In the genomic region with DNA sequence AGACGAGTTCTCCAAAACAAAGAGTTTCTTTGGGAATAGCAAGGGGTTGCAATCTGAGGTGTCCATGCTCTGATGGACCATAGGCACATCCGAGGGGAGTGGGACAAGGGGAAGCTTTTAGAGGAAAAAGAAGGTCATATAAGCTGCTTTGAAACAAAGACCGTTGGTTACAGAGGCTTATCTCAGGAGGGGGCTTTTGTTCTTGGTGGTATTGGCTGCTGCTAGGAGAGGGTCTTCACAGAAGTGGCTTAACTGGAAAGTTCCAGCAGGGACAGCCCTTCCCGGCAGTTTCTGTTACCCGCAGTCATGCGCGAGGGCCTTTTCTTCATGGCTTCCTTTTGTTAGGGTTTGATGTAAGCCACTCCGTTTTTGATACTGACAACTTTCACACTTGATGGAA, we compare ENCODE assay signal across 2 cellular contexts.
A peak's percentile ranks its signal among the peaks of the same experiment; 100 is the strongest.
TF ChIP-seq lines count a peak whose summit lies in the region.

No MANE protein-coding gene starts in this region.

TF ChIP-seq in GM23338, 12 proteins besides CTCF, POLR2A, EP300 and RAD21:
- no peak for TF ChIP-seq ZNF331 (CRISPR knock-in tag; IDR thresholded peaks at IDR 0.05; ENCODE audit: low read depth)
- TF ChIP-seq, protein P1, sequence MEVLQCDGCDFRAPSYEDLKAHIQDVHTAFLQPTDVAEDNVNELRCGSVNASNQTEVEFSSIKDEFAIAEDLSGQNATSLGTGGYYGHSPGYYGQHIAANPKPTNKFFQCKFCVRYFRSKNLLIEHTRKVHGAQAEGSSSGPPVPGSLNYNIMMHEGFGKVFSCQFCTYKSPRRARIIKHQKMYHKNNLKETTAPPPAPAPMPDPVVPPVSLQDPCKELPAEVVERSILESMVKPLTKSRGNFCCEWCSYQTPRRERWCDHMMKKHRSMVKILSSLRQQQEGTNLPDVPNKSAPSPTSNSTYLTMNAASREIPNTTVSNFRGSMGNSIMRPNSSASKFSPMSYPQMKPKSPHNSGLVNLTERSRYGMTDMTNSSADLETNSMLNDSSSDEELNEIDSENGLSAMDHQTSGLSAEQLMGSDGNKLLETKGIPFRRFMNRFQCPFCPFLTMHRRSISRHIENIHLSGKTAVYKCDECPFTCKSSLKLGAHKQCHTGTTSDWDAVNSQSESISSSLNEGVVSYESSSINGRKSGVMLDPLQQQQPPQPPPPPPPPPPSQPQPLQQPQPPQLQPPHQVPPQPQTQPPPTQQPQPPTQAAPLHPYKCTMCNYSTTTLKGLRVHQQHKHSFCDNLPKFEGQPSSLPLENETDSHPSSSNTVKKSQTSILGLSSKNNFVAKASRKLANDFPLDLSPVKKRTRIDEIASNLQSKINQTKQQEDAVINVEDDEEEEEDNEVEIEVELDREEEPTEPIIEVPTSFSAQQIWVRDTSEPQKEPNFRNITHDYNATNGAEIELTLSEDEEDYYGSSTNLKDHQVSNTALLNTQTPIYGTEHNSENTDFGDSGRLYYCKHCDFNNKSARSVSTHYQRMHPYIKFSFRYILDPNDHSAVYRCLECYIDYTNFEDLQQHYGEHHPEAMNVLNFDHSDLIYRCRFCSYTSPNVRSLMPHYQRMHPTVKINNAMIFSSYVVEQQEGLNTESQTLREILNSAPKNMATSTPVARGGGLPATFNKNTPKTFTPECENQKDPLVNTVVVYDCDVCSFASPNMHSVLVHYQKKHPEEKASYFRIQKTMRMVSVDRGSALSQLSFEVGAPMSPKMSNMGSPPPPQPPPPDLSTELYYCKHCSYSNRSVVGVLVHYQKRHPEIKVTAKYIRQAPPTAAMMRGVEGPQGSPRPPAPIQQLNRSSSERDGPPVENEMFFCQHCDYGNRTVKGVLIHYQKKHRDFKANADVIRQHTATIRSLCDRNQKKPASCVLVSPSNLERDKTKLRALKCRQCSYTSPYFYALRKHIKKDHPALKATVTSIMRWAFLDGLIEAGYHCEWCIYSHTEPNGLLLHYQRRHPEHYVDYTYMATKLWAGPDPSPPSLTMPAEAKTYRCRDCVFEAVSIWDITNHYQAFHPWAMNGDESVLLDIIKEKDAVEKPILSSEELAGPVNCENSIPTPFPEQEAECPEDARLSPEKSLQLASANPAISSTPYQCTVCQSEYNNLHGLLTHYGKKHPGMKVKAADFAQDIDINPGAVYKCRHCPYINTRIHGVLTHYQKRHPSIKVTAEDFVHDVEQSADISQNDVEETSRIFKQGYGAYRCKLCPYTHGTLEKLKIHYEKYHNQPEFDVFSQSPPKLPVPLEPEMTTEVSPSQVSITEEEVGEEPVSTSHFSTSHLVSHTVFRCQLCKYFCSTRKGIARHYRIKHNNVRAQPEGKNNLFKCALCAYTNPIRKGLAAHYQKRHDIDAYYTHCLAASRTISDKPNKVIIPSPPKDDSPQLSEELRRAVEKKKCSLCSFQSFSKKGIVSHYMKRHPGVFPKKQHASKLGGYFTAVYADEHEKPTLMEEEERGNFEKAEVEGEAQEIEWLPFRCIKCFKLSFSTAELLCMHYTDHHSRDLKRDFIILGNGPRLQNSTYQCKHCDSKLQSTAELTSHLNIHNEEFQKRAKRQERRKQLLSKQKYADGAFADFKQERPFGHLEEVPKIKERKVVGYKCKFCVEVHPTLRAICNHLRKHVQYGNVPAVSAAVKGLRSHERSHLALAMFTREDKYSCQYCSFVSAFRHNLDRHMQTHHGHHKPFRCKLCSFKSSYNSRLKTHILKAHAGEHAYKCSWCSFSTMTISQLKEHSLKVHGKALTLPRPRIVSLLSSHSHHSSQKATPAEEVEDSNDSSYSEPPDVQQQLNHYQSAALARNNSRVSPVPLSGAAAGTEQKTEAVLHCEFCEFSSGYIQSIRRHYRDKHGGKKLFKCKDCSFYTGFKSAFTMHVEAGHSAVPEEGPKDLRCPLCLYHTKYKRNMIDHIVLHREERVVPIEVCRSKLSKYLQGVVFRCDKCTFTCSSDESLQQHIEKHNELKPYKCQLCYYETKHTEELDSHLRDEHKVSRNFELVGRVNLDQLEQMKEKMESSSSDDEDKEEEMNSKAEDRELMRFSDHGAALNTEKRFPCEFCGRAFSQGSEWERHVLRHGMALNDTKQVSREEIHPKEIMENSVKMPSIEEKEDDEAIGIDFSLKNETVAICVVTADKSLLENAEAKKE (CRISPR knock-in tag; IDR thresholded peaks at IDR 0.05), result peak; percentile 67

TF ChIP-seq in endothelial cell of umbilical vein, 7 proteins besides CTCF, POLR2A, EP300 and RAD21:
- TF ChIP-seq POLR2AphosphoS5 (IDR thresholded peaks at IDR 0.05; ENCODE audit: insufficient read depth, low read depth, low read length), result no peak
- peak; percentile 25 for TF ChIP-seq EZH2 (IDR thresholded peaks at IDR 0.05; ENCODE audit: borderline replicate concordance, low read depth, low read length, severe bottlenecking)
